In genomic region chrX:13864264-13864663, GRCh38 we compare ENCODE assay signal across 22 cellular contexts. TPM values are rescaled to one million over a fixed set of nuclear protein-coding genes. Genes with fewer than 3 reads are reported as not detected.
DNase-seq lines count a peak whose midpoint lies in the region; ATAC-seq, FAIRE-seq and TF ChIP-seq lines count a peak whose summit lies in the region.
"Had no signal": no experiment of that assay in that cellular context is flagged by ENCODE, and none has a peak within 500 bp of the region (broad histone marks: within the 10 kb centered on the region; RNA-seq: fewer than 3 reads in every experiment).

No MANE protein-coding gene starts in this region.

- no peak overlapping the region for H3K9ac ChIP-seq in H9 (ENCODE audit: extremely low read depth, insufficient read length, low read length)
- H3K9ac ChIP-seq in astrocyte (ENCODE audit: low read length), result no peak overlapping the region
- no peak overlapping the region for H3K9ac ChIP-seq in fibroblast of lung (ENCODE audit: insufficient read depth, low read length)
- H3K9ac ChIP-seq in parathyroid adenoma, result no peak overlapping the region
- H3K9ac ChIP-seq: BLaER1 treated with 17β-estradiol and CSF1 and Interleukin-3, amounts not matched to agents 10 nM and 100 nM; SK-N-SH had no signal

- no peak overlapping the region for H3K27ac ChIP-seq in H9 (ENCODE audit: insufficient read length, low read depth, low read length)
- no peak overlapping the region for H3K27ac ChIP-seq in astrocyte (ENCODE audit: low read depth, low read length)
- H3K27ac ChIP-seq in fibroblast of lung (ENCODE audit: insufficient read depth, low read length), result no peak overlapping the region
- no peak overlapping the region for H3K27ac ChIP-seq in parathyroid adenoma
- H3K27ac ChIP-seq: BLaER1 treated with 17β-estradiol and CSF1 and Interleukin-3, amounts not matched to agents 10 nM and 100 nM; heart left ventricle; sigmoid colon; uterus had no signal

- H2BK20ac ChIP-seq in H9 (ENCODE audit: low read depth, low read length, poor library complexity, severe bottlenecking), result no peak overlapping the region

- no peak overlapping the region for H3K14ac ChIP-seq in H9 (ENCODE audit: insufficient read depth, low read length)

- no peak overlapping the region for H3K18ac ChIP-seq in H9 (ENCODE audit: insufficient read length, low read depth, low read length)

- H3K36me3 Mint-ChIP-seq in H9 (ENCODE audit: insufficient read depth in 1 of 3, low read depth in 3 of 3), result peaks cover 0 to 16% (median 4%) of the 10 kb centered on the region in 3 experiments; a peak in 4 of 7 replicates
- H3K36me3 Mint-ChIP-seq in astrocyte (ENCODE audit: low read depth, unreplicated experiment), result no peaks in the 10 kb centered on the region
- no peaks in the 10 kb centered on the region for H3K36me3 Mint-ChIP-seq in activated naive CD8-positive, alpha-beta T cell treated with anti-CD3 and anti-CD28 coated beads, Interleukin-2, amount 50 U/mL, for 24 hours (ENCODE audit: low read depth)
- H3K36me3 Mint-ChIP-seq: activated CD4-positive, alpha-beta memory T cell treated with anti-CD3 and anti-CD28 coated beads for 36 hours; naive B cell; WTC11 had no signal

- peaks cover 11 to 25% of the 10 kb centered on the region in 2 experiments; a peak in 3 of 4 replicates for H3K4me1 Mint-ChIP-seq in H9
- H3K4me1 Mint-ChIP-seq in astrocyte (ENCODE audit: low read depth, unreplicated experiment), result peaks cover 21% of the 10 kb centered on the region
- no peaks in the 10 kb centered on the region for H3K4me1 Mint-ChIP-seq in activated naive CD8-positive, alpha-beta T cell treated with anti-CD3 and anti-CD28 coated beads, Interleukin-2, amount 50 U/mL, for 24 hours

- no peaks in the 10 kb centered on the region for H3K9me3 ChIP-seq in H9 (ENCODE audit: control insufficient read depth, low read depth, low read length)
- H3K9me3 ChIP-seq in astrocyte (ENCODE audit: insufficient read depth, low read depth, low read length), result no peaks in the 10 kb centered on the region
- H3K9me3 ChIP-seq in fibroblast of lung (ENCODE audit: control insufficient read depth, insufficient read depth, low read depth, low read length), result no peaks in the 10 kb centered on the region
- H3K9me3 ChIP-seq in parathyroid adenoma (ENCODE audit: control insufficient read depth, low read length), result no peaks in the 10 kb centered on the region
- H3K9me3 ChIP-seq: BLaER1 treated with 17β-estradiol and CSF1 and Interleukin-3, amounts not matched to agents 10 nM and 100 nM; heart left ventricle; sigmoid colon; SK-N-SH; uterus had no signal

- H3K79me2 ChIP-seq in H9 (ENCODE audit: insufficient read depth, low read length), result peaks cover 11% of the 10 kb centered on the region; the same call in 1 of the 2 replicates
- no peaks in the 10 kb centered on the region for H3K79me2 ChIP-seq in astrocyte (ENCODE audit: insufficient read depth, low read length)
- H3K79me2 ChIP-seq in fibroblast of lung (ENCODE audit: control insufficient read depth, insufficient read depth, low read length), result no peaks in the 10 kb centered on the region
- H3K79me2 ChIP-seq in parathyroid adenoma, result no peaks in the 10 kb centered on the region

- DNase-seq in H9 (no peak), astrocyte (ENCODE audit: low read depth) (peak; percentile 30), fibroblast of lung (ENCODE audit: low read depth in 2 of 2) (peak; percentile 40 to 51), NCI-H128 (lab: John Stamatoyannopoulos, UW; ENCODE audit: unreplicated experiment) (no peak), GM19238 (ENCODE audit: insufficient read length, low spot score) (no peak), NCI-H748 (lab: John Stamatoyannopoulos, UW; ENCODE audit: unreplicated experiment) (no peak)
- no peak for DNase-seq in activated naive CD8-positive, alpha-beta T cell treated with anti-CD3 and anti-CD28 coated beads, Interleukin-2, amount 50 U/mL, for 24 hours
- DNase-seq: activated CD4-positive, alpha-beta memory T cell treated with anti-CD3 and anti-CD28 coated beads for 36 hours; activated gamma-delta T cell; effector CD4-positive, alpha-beta T cell; heart left ventricle; naive B cell; NCI-H1417 treated with DMSO at 0.1 percent for 48 hours; NCI-H2107; sigmoid colon; SK-N-SH; uterus had no signal

- no peak overlapping the region for H2AFZ ChIP-seq in H9 (ENCODE audit: low read length)
- H2AFZ ChIP-seq in astrocyte (ENCODE audit: low read depth, low read length), result peak overlapping the region; percentile 4
- no peak overlapping the region for H2AFZ ChIP-seq in fibroblast of lung (ENCODE audit: low read length)
- H2AFZ ChIP-seq in parathyroid adenoma, result peak overlapping the region; percentile 50

- H3K36me3 ChIP-seq in astrocyte (ENCODE audit: insufficient read depth, low read length), result no peaks in the 10 kb centered on the region
- H3K36me3 ChIP-seq in fibroblast of lung (ENCODE audit: control insufficient read depth, insufficient read depth, low read length), result no peaks in the 10 kb centered on the region
- no peaks in the 10 kb centered on the region for H3K36me3 ChIP-seq in parathyroid adenoma (ENCODE audit: control insufficient read depth, insufficient read depth, low read length)
- H3K36me3 ChIP-seq: BLaER1 treated with 17β-estradiol and CSF1 and Interleukin-3, amounts not matched to agents 10 nM and 100 nM; heart left ventricle; sigmoid colon; uterus had no signal

- H3K4me2 ChIP-seq in H9 (ENCODE audit: insufficient read depth, insufficient read length, low read length), result no peak overlapping the region
- H3K4me2 ChIP-seq in astrocyte (ENCODE audit: low read length), result peak overlapping the region; percentile 68
- peak overlapping the region; percentile 23 for H3K4me2 ChIP-seq in fibroblast of lung (ENCODE audit: extremely low read depth, insufficient read depth, low read length)
- no peak overlapping the region for H3K4me2 ChIP-seq in parathyroid adenoma (ENCODE audit: low read length)
- H3K4me2 ChIP-seq: BLaER1 treated with 17β-estradiol and CSF1 and Interleukin-3, amounts not matched to agents 10 nM and 100 nM; SK-N-SH had no signal

- no peaks in the 10 kb centered on the region for H3K79me1 ChIP-seq in H9 (ENCODE audit: insufficient read depth, low read depth, low read length, poor library complexity, severe bottlenecking)

- no peaks in the 10 kb centered on the region for H4K20me1 ChIP-seq in H9 (ENCODE audit: control insufficient read depth, insufficient read depth, insufficient read length)
- no peaks in the 10 kb centered on the region for H4K20me1 ChIP-seq in astrocyte (ENCODE audit: insufficient read depth, low read length)
- peaks cover 1% of the 10 kb centered on the region for H4K20me1 ChIP-seq in fibroblast of lung (ENCODE audit: control insufficient read depth, extremely low read depth, insufficient read depth, low read length)
- H4K20me1 ChIP-seq: BLaER1 treated with 17β-estradiol and CSF1 and Interleukin-3, amounts not matched to agents 10 nM and 100 nM had no signal

- H4K8ac ChIP-seq in H9 (replicated peaks; ENCODE audit: insufficient read length, low read depth, low read length), result no peak overlapping the region

- H4K91ac ChIP-seq in H9 (ENCODE audit: insufficient read length, low read depth, low read length), result no peak overlapping the region

- H3K27ac Mint-ChIP-seq in H9 (peak overlapping the region in 2 of 3 experiments; percentile 17 to 49; a peak in 3 of 7 replicates), astrocyte (ENCODE audit: unreplicated experiment) (no peak overlapping the region)
- H3K27ac Mint-ChIP-seq in activated naive CD8-positive, alpha-beta T cell treated with anti-CD3 and anti-CD28 coated beads, Interleukin-2, amount 50 U/mL, for 24 hours, result no peak overlapping the region
- H3K27ac Mint-ChIP-seq: activated CD4-positive, alpha-beta memory T cell treated with anti-CD3 and anti-CD28 coated beads for 36 hours; naive B cell; WTC11 had no signal

- no peak overlapping the region for H2BK5ac ChIP-seq in H9 (ENCODE audit: insufficient read length, low read length)

- WGBS in H9 (ENCODE audit: extremely low coverage, insufficient read length, low lambda C conversion rate), result no CpG with 5 or more reads among the region's 7 CpGs

- H3K4ac ChIP-seq in H9 (ENCODE audit: low read depth, low read length), result no peak overlapping the region

- no peak overlapping the region for H4K5ac ChIP-seq in H9 (ENCODE audit: insufficient read length, low read depth, low read length)

- H3K9me3 Mint-ChIP-seq in H9 (peaks cover 30 to 65% of the 10 kb centered on the region in 2 experiments), astrocyte (ENCODE audit: unreplicated experiment) (no peaks in the 10 kb centered on the region)
- no peaks in the 10 kb centered on the region for H3K9me3 Mint-ChIP-seq in activated naive CD8-positive, alpha-beta T cell treated with anti-CD3 and anti-CD28 coated beads, Interleukin-2, amount 50 U/mL, for 24 hours
- H3K9me3 Mint-ChIP-seq: activated CD4-positive, alpha-beta memory T cell treated with anti-CD3 and anti-CD28 coated beads for 36 hours; WTC11 had no signal

- no peak overlapping the region for H2BK12ac ChIP-seq in H9 (ENCODE audit: insufficient read length, low read depth, low read length)

- no peak for ATAC-seq in activated naive CD8-positive, alpha-beta T cell treated with anti-CD3 and anti-CD28 coated beads, Interleukin-2, amount 50 U/mL, for 24 hours
- ATAC-seq: esophagus mucosa, heart left ventricle, WTC11 had no signal

- H3K27me3 ChIP-seq in H9 (ENCODE audit: insufficient read depth, low read length), result no peaks in the 10 kb centered on the region
- H3K27me3 ChIP-seq in astrocyte (ENCODE audit: insufficient read depth, low read length), result no peaks in the 10 kb centered on the region
- H3K27me3 ChIP-seq in fibroblast of lung (ENCODE audit: control insufficient read depth, insufficient read depth, low read length), result no peaks in the 10 kb centered on the region
- no peaks in the 10 kb centered on the region for H3K27me3 ChIP-seq in parathyroid adenoma (ENCODE audit: control insufficient read depth, insufficient read depth, low read length)
- H3K27me3 ChIP-seq: sigmoid colon, uterus had no signal

- H3K56ac ChIP-seq in H9 (ENCODE audit: insufficient read length, low read depth, low read length), result no peak overlapping the region

- H2AK5ac ChIP-seq in H9 (ENCODE audit: insufficient read length, low read length), result no peak overlapping the region

- no peak for TF ChIP-seq CTCF in H9 (conservative IDR thresholded peaks at IDR 0.05)
- TF ChIP-seq CTCF in astrocyte (IDR thresholded peaks at IDR 0.05; ENCODE audit: insufficient read depth, low read depth, low read length), result no peak
- no peak for TF ChIP-seq CTCF in fibroblast of lung (conservative IDR thresholded peaks at IDR 0.05 in 1 of 2, IDR thresholded peaks at IDR 0.05 in 1 of 2; ENCODE audit: low read depth in 1 of 2, low read length in 2 of 2)
- no peak for TF ChIP-seq CTCF in parathyroid adenoma (IDR thresholded peaks at IDR 0.05)

- H3K4me3 ChIP-seq in astrocyte (ENCODE audit: insufficient read depth, low read depth, low read length) (no peak overlapping the region), fibroblast of lung (replicated peaks in 1 of 4; ENCODE audit: control extremely low read depth in 1 of 4, insufficient read depth in 1 of 4, low read depth in 3 of 4, low read length in 4 of 4) (no peak overlapping the region), parathyroid adenoma (ENCODE audit: low read depth, low read length) (no peak overlapping the region)
- H3K4me3 ChIP-seq: BLaER1 treated with 17β-estradiol and CSF1 and Interleukin-3, amounts not matched to agents 10 nM and 100 nM; sigmoid colon; uterus had no signal

- H3T11ph ChIP-seq in H9 (ENCODE audit: low read length), result no peak overlapping the region

- no peaks in the 10 kb centered on the region for H3K23me2 ChIP-seq in H9 (ENCODE audit: insufficient read length, low read depth, low read length, poor library complexity, severe bottlenecking)

- no peak overlapping the region for H3K23ac ChIP-seq in H9 (ENCODE audit: insufficient read length, low read depth, low read length)

- peak; percentile 59 for FAIRE-seq in astrocyte (lab: Jason Lieb, UNC)

- no peak overlapping the region for H2BK15ac ChIP-seq in H9 (ENCODE audit: low read depth, low read length)

- no peak overlapping the region for H2BK120ac ChIP-seq in H9 (ENCODE audit: low read depth, low read length, poor library complexity, severe bottlenecking)

- H3K4me3 Mint-ChIP-seq in H9 (no peak overlapping the region), astrocyte (ENCODE audit: unreplicated experiment) (no peak overlapping the region)
- no peak overlapping the region for H3K4me3 Mint-ChIP-seq in activated naive CD8-positive, alpha-beta T cell treated with anti-CD3 and anti-CD28 coated beads, Interleukin-2, amount 50 U/mL, for 24 hours
- H3K4me3 Mint-ChIP-seq: activated CD4-positive, alpha-beta memory T cell treated with anti-CD3 and anti-CD28 coated beads for 36 hours; WTC11 had no signal

- H3K27me3 Mint-ChIP-seq in H9 (ENCODE audit: low read depth) (no peaks in the 10 kb centered on the region), astrocyte (ENCODE audit: low read depth, unreplicated experiment) (no peaks in the 10 kb centered on the region)
- H3K27me3 Mint-ChIP-seq in activated naive CD8-positive, alpha-beta T cell treated with anti-CD3 and anti-CD28 coated beads, Interleukin-2, amount 50 U/mL, for 24 hours, result peaks cover 7% of the 10 kb centered on the region

- H3K4me1 ChIP-seq in H9 (ENCODE audit: insufficient read depth, low read length), result no peaks in the 10 kb centered on the region; the same call in 1 of the 2 replicates
- H3K4me1 ChIP-seq in astrocyte (ENCODE audit: insufficient read depth, low read length), result peaks cover 5% of the 10 kb centered on the region
- no peaks in the 10 kb centered on the region for H3K4me1 ChIP-seq in fibroblast of lung (ENCODE audit: control insufficient read depth, extremely low read depth, insufficient read depth, low read length)
- H3K4me1 ChIP-seq in parathyroid adenoma, result no peaks in the 10 kb centered on the region
- H3K4me1 ChIP-seq: heart left ventricle, sigmoid colon, uterus had no signal

RNA-seq across cellular contexts. Expression of gene GPM6B, which starts 47.4 kb away (rescaled TPM):
- total RNA-seq in H9 (2021) (73.9 and 79.8 TPM in 2 replicates), astrocyte (21.5 and 22.4 TPM in 2 replicates), fibroblast of lung (0.99 and 1.0 TPM in 2 replicates)
- polyA plus RNA-seq in fibroblast of lung, result 5.2 TPM in 2 replicates
- polyA plus RNA-seq in fibroblast of lung (2012), result 2.0 and 2.2 TPM in 2 replicates
- polyA minus RNA-seq in fibroblast of lung (ENCODE audit: low replicate concordance), result 0.31 and 17.3 TPM in 2 replicates
- total RNA-seq: activated CD4-positive, alpha-beta memory T cell treated with anti-CD3 and anti-CD28 coated beads for 36 hours; T-helper 2 cell treated with Interferon-gamma antibody and Interleukin-4, amounts not matched to agents 100 ng/mL and 5 ng/mL, for 36 hours had no signal

Comparison
In these comparisons a context has a peak if more than half of its experiments do, and no peak if none do; other contexts are left out.
1. DNase-seq: peak in astrocyte (single experiment) and fibroblast of lung (2 of 2); none in H9 (single experiment), NCI-H128 (single experiment), activated naive CD8-positive, alpha-beta T cell treated with anti-CD3 and anti-CD28 coated beads, Interleukin-2, amount 50 U/mL, for 24 hours (single experiment), GM19238 (single experiment) and NCI-H748 (single experiment).
2. H2AFZ ChIP-seq: peak in astrocyte (single experiment) and parathyroid adenoma (single experiment); none in H9 (single experiment) and fibroblast of lung (single experiment).
3. H3K4me2 ChIP-seq: peak in astrocyte (single experiment) and fibroblast of lung (single experiment); none in H9 (single experiment) and parathyroid adenoma (single experiment).
4. H3K27ac Mint-ChIP-seq: peak in H9 (2 of 3); none in astrocyte (single experiment) and activated naive CD8-positive, alpha-beta T cell treated with anti-CD3 and anti-CD28 coated beads, Interleukin-2, amount 50 U/mL, for 24 hours (single experiment).
5. RNA of gene GPM6B, which starts 47.4 kb away (total RNA-seq): 73.9 to 79.8 TPM in H9 and 21.5 to 22.4 TPM in astrocyte; 0.99 to 1.0 TPM in fibroblast of lung; every median in the first group is over 10 times any median in the second.